ENCODE assay signal across 26 cellular contexts in the genomic region with DNA sequence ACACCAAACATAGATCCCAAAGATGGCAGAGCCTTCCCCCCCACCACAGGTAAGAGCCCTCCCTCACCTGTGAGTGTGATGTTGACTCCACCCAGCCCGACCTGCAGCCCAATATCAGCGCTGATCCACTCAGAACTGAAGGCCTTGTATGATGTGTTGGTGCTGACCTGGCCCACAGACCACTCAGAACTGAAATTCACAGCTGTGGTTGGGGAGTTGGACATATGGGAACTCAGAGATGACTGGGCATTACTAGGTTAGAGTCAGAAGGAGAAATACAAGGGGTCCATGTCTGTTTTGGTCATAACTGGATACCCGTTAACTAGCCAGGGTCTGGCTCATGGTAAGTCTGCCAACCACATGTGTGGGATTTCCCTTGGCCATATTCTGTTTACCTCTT. TPM values are rescaled to one million over a fixed set of nuclear protein-coding genes. Genes with fewer than 3 reads are reported as not detected.
"Had no signal": no experiment of that assay in that cellular context is flagged by ENCODE, and none has a peak within 500 bp of the region (broad histone marks: within the 10 kb centered on the region; RNA-seq: fewer than 3 reads in every experiment).

No MANE protein-coding gene starts in this region.

- ATAC-seq: activated CD8-positive, alpha-beta T cell treated with anti-CD3 and anti-CD28 coated beads for 36 hours; activated naive CD4-positive, alpha-beta T cell treated with anti-CD3 and anti-CD28 coated beads, Interleukin-2, amount 50 U/mL, for 72 hours; Panc1 had no signal

- DNase-seq: activated CD4-positive, alpha-beta T cell treated with anti-CD3 and anti-CD28 coated beads, Interleukin-2, amount 10 ng/mL, durations not matched to agents 24 days and 14 days; activated CD4-positive, alpha-beta T cell treated with anti-CD3 and anti-CD28 coated beads, Interleukin-2, amount 50 U/mL, for 4 hours; activated CD8-positive, alpha-beta T cell treated with anti-CD3 and anti-CD28 coated beads for 36 hours; activated gamma-delta T cell; activated naive CD4-positive, alpha-beta T cell treated with anti-CD3 and anti-CD28 coated beads for 36 hours; activated T-cell treated with anti-CD3 and anti-CD28 coated beads, Interleukin-2, amount 50 U/mL, for 24 hours; adrenal gland; central memory CD4-positive, alpha-beta T cell; Kasumi-1; MG63; NCI-H1048; NCI-H1105 treated with DMSO at 0.1 percent for 48 hours; NCI-H1436; NCI-H1694 treated with DMSO at 0.1 percent for 48 hours; NCI-H2029; NCI-H345; NCI-H524 treated with DMSO at 0.1 percent for 48 hours; SHP77 treated with DMSO at 0.1 percent for 48 hours; SK-N-SH had no signal

- H3K9me3 ChIP-seq: adrenal gland, MG63, SJSA1, SK-N-SH had no signal

- H3K4me3 ChIP-seq: adrenal gland, MG63, SJSA1 had no signal

- FAIRE-seq: TTC549 had no signal

- H3K36me3 ChIP-seq: adrenal gland, MG63, SJSA1 had no signal

- H3K27ac ChIP-seq: adrenal gland, SJSA1 had no signal

RNA-seq across cellular contexts. Expression of a gene that starts 6.9 kb away (rescaled TPM):
- total RNA-seq: activated CD4-positive, alpha-beta T cell treated with anti-CD3 and anti-CD28 coated beads, Interleukin-2, amount 10 ng/mL, durations not matched to agents 24 days and 14 days; activated CD8-positive, alpha-beta T cell treated with anti-CD3 and anti-CD28 coated beads for 36 hours; activated naive CD4-positive, alpha-beta T cell treated with anti-CD3 and anti-CD28 coated beads for 36 hours; activated naive CD4-positive, alpha-beta T cell treated with anti-CD3 and anti-CD28 coated beads, Interleukin-2, amount 50 U/mL, for 72 hours; activated T-helper 2 cell treated with anti-CD3 and anti-CD28 coated beads, Interferon-gamma antibody, Interleukin-2, Interleukin-4, amounts not matched to agents 10 μg/mL and 5 μg/mL and 100 μg/mL, durations not matched to agents 14 hours and 24 hours and 36 hours; NCI-H460; RPMI7951; SJSA1 had no signal
- polyA plus RNA-seq: SK-N-SH had no signal

RNA-seq across cellular contexts. Expression of a gene that starts 7.0 kb away (rescaled TPM):
- total RNA-seq: activated CD4-positive, alpha-beta T cell treated with anti-CD3 and anti-CD28 coated beads, Interleukin-2, amount 10 ng/mL, durations not matched to agents 24 days and 14 days; activated naive CD4-positive, alpha-beta T cell treated with anti-CD3 and anti-CD28 coated beads for 36 hours; activated T-helper 2 cell treated with anti-CD3 and anti-CD28 coated beads, Interferon-gamma antibody, Interleukin-2, Interleukin-4, amounts not matched to agents 10 μg/mL and 5 μg/mL and 100 μg/mL, durations not matched to agents 14 hours and 24 hours and 36 hours; RPMI7951; SJSA1 had no signal
- polyA plus RNA-seq: SK-N-SH had no signal

RNA-seq across cellular contexts. Expression of a gene that starts 8.7 kb away (rescaled TPM):
- total RNA-seq: activated CD4-positive, alpha-beta T cell treated with anti-CD3 and anti-CD28 coated beads, Interleukin-2, amount 10 ng/mL, durations not matched to agents 24 days and 14 days; activated CD8-positive, alpha-beta T cell treated with anti-CD3 and anti-CD28 coated beads for 36 hours; activated naive CD4-positive, alpha-beta T cell treated with anti-CD3 and anti-CD28 coated beads for 36 hours; RPMI7951; SJSA1 had no signal

RNA-seq across cellular contexts. Expression of a gene that starts 8.8 kb away (rescaled TPM):
- total RNA-seq: activated CD8-positive, alpha-beta T cell treated with anti-CD3 and anti-CD28 coated beads for 36 hours; NCI-H460; RPMI7951; SJSA1 had no signal
- polyA plus RNA-seq: SK-N-SH had no signal
